Comparison of ENCODE assay signal across 9 cellular contexts in the genomic region with DNA sequence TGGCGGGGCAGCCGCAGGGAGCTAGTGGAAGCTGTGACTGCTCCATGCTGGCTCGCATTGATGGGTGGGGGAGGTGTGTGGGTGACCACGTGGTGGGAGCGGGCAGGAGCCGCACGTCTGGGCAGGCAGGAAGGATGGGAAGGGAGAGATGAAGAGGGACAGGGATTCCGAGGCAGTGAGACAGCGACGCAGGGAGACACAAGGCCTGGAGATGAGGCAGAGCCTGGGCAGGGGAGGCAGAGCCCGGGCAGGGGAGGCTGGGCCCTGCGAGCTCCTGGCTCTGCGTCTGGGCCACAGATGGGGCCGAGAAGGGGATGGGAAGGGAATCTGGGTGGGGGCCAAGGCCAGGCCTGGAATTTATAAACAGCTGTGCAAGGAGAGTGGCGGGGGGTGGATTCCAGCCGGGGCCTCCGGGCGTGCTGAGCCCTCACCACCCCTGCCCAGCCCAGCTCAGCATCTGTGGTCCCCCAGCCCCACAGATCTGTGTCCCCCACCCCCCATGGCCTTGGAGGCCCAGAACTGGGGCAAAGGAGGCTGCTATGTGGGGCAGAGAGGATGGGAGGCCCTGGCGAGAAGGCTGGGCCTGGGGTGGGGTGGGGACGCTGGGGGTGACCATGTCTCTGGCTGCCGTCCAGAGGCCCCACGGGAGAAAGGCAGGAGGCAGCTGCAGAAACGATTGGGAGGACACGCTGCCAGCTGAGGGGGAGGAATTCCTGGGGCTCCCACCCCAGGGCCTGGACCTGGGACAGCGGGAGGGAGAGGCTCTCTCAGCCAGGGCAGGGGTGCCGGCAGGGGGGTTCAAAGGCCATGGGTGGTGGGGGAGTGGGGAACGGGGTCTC. TPM values are rescaled to one million over a fixed set of nuclear protein-coding genes. Genes with fewer than 3 reads are reported as not detected.
A peak's percentile ranks its signal among the peaks of the same experiment; 100 is the strongest.
DNase-seq lines count a peak whose midpoint lies in the region; ATAC-seq and TF ChIP-seq lines count a peak whose summit lies in the region.
"Had no signal": no experiment of that assay in that cellular context is flagged by ENCODE, and none has a peak within 500 bp of the region (broad histone marks: within the 10 kb centered on the region; RNA-seq: fewer than 3 reads in every experiment).

No MANE protein-coding gene starts in this region.

- H3K9me3 ChIP-seq in lower lobe of right lung: no peaks in the 10 kb centered on the region
- H3K9me3 ChIP-seq in transverse colon: no peaks in the 10 kb centered on the region

- TF ChIP-seq CTCF in coronary artery (IDR thresholded peaks at IDR 0.05) (no peak), lower lobe of right lung (IDR thresholded peaks at IDR 0.05) (no peak), transverse colon (IDR thresholded peaks at IDR 0.05) (no peak)

- H3K36me3 ChIP-seq in lower lobe of right lung (peaks cover 29% of the 10 kb centered on the region), transverse colon (no peaks in the 10 kb centered on the region)

- in situ Hi-C loops in transverse colon (cut with MboI; ENCODE audit: low pct_ligation_motif_present in 1 of 4, low pct_unique_long_range_greater_than_20kb in 1 of 4, low sequenced_read_pairs in 3 of 4): loop anchor here in 3 of 4 donors (25.0 kb wide), 2 partner anchors 407 to 432 kb away; a partner anchor contains a TSS

- peaks cover 73% of the 10 kb centered on the region for H3K4me1 ChIP-seq in lower lobe of right lung
- peaks cover 31 to 63% (median 44%) of the 10 kb centered on the region in 4 donors for H3K4me1 ChIP-seq in transverse colon

- ATAC-seq in lower lobe of right lung: peak; percentile 64 to 77
- no peak for ATAC-seq in GM18867 (IDR thresholded peaks at IDR 0.05; ENCODE audit: unreplicated experiment)

- H3K4me3 ChIP-seq in coronary artery: peak overlapping the region; percentile 67
- peak overlapping the region; percentile 31 for H3K4me3 ChIP-seq in lower lobe of right lung
- peak overlapping the region in 1 of 4 donors; percentile 24 for H3K4me3 ChIP-seq in transverse colon
- H3K4me3 ChIP-seq: SK-N-MC had no signal

- no peak for TF ChIP-seq EP300 in transverse colon (IDR thresholded peaks at IDR 0.05; ENCODE audit: low read depth)

- H3K27me3 ChIP-seq in lower lobe of right lung (ENCODE audit: low read depth): no peaks in the 10 kb centered on the region
- peaks cover 8% of the 10 kb centered on the region for H3K27me3 ChIP-seq in transverse colon

- WGBS in transverse colon (ENCODE audit: low coverage in 1 of 2), 2 donors: 11 to 37% methylated on average over 3 to 27 of the region's 27 CpGs

- TF ChIP-seq POLR2A in transverse colon (IDR thresholded peaks at IDR 0.05): no peak

- peak overlapping the region; percentile 92 to 96 for H3K27ac ChIP-seq in coronary artery
- peak overlapping the region; percentile 73 for H3K27ac ChIP-seq in lower lobe of right lung
- H3K27ac ChIP-seq in transverse colon: peak overlapping the region; percentile 85 to 94 (median 89)
- H3K27ac ChIP-seq: SK-N-MC had no signal

- intact Hi-C loops in lower lobe of right lung (cut with DNase I): no loop called here
- intact Hi-C loops in transverse colon (cut with DNase I; ENCODE audit: low total_unique reads): no loop called here

- DNase-seq in NCI-H1694 treated with DMSO at 0.1 percent for 48 hours (lab: John Stamatoyannopoulos, UW) (peak; percentile 91), coronary artery (ENCODE audit: low spot score) (peak; percentile 94), lower lobe of right lung (peak; percentile 81), transverse colon (peak; percentile 80)
- no peak for DNase-seq in activated naive CD4-positive, alpha-beta T cell treated with anti-CD3 and anti-CD28 coated beads, Interleukin-2, amount 50 U/mL, for 16 hours
- DNase-seq in activated CD4-positive, alpha-beta T cell treated with anti-CD3 and anti-CD28 coated beads for 48 hours: no peak
- DNase-seq in activated CD4-positive, alpha-beta T cell treated with anti-CD3 and anti-CD28 coated beads, Interleukin-2, amount 50 U/mL, for 4 hours: no peak

RNA-seq across cellular contexts. Expression of a gene that starts 6.0 kb away (rescaled TPM):
- total RNA-seq in lower lobe of right lung: 148 TPM
- 10 to 100 TPM; 15.2 to 93.1 (median 25.3) TPM for total RNA-seq in transverse colon

RNA-seq across cellular contexts. Expression of a gene that starts 26.1 kb away (rescaled TPM):
- total RNA-seq in lower lobe of right lung: 282 TPM
- 100 to 1,000 TPM; 239 to 490 (median 364) TPM for total RNA-seq in transverse colon

RNA-seq across cellular contexts. Expression of a gene that starts 59.2 kb away (rescaled TPM):
- 247 TPM for total RNA-seq in lower lobe of right lung
- total RNA-seq in transverse colon: 100 to 1,000 TPM; 474 to 751 (median 653) TPM

Comparison
In these comparisons a context has a peak if more than half of its experiments do, and no peak if none do; other contexts are left out.
1. DNase-seq: peak in NCI-H1694 treated with DMSO at 0.1 percent for 48 hours (single experiment), coronary artery (single experiment), lower lobe of right lung (single experiment) and transverse colon (single experiment); none in activated naive CD4-positive, alpha-beta T cell treated with anti-CD3 and anti-CD28 coated beads, Interleukin-2, amount 50 U/mL, for 16 hours (single experiment), activated CD4-positive, alpha-beta T cell treated with anti-CD3 and anti-CD28 coated beads for 48 hours (single experiment) and activated CD4-positive, alpha-beta T cell treated with anti-CD3 and anti-CD28 coated beads, Interleukin-2, amount 50 U/mL, for 4 hours (0 of 2).
2. Peak in every context shown above with its lines, with median percentiles within 50 percentile points of each other: H3K27ac ChIP-seq.